ENCODE assay signal across 12 cellular contexts in the genomic region with DNA sequence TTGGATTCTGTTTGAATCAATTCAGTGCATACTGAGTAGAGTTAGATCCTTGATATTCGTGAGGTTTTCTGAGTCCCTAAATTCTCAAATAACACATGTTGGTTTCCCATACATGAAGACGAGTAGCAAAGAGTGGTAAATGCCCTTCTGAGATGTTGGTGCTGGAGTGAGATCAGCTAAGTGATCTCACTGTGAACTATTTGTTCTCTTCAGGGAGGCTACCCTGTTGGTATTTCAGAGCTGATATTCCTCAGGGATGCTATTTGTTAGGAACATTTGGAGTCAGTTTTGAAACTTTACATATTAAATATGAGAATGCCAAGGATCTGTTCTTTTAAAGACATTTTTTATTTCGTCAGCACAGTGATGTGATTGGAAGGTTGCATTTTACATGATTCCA. TPM values are rescaled to one million over a fixed set of nuclear protein-coding genes. Genes with fewer than 3 reads are reported as not detected.
DNase-seq lines count a peak whose midpoint lies in the region; ATAC-seq and TF ChIP-seq lines count a peak whose summit lies in the region.
"Had no signal": no experiment of that assay in that cellular context is flagged by ENCODE, and none has a peak within 500 bp of the region (broad histone marks: within the 10 kb centered on the region; RNA-seq: fewer than 3 reads in every experiment).

No MANE protein-coding gene starts in this region.

- TF ChIP-seq CTCF in CD4-positive, alpha-beta T cell (IDR thresholded peaks at IDR 0.05): no peak
- TF ChIP-seq CTCF in gastroesophageal sphincter (IDR thresholded peaks at IDR 0.05): no peak

- no peak overlapping the region for H3K4me3 Mint-ChIP-seq in CD4-positive, alpha-beta T cell
- no peak overlapping the region for H3K4me3 Mint-ChIP-seq in T-helper 17 cell

- TF ChIP-seq EP300 in gastroesophageal sphincter (IDR thresholded peaks at IDR 0.05): no peak

- DNase-seq in CD4-positive, alpha-beta T cell: no peak
- DNase-seq in T-helper 17 cell: no peak
- DNase-seq in sciatic nerve (ENCODE audit: low spot score): no peak
- no peak for DNase-seq in NCI-H146 treated with DMSO at 0.1 percent for 48 hours (lab: John Stamatoyannopoulos, UW; ENCODE audit: unreplicated experiment)
- no peak for DNase-seq in middle frontal gyrus (ENCODE audit: extremely low spot score, low spot score)
- DNase-seq in SKM-1 treated with dmso at 0.1 percent for 144 hours (lab: John Stamatoyannopoulos, UW; ENCODE audit: unreplicated experiment): no peak
- DNase-seq: NCI-H1417 treated with DMSO at 0.1 percent for 48 hours, NCI-H82, SW 1271 had no signal

- TF ChIP-seq POLR2A in gastroesophageal sphincter (IDR thresholded peaks at IDR 0.05): no peak

- CTCF ChIA-PET in CD4-positive, alpha-beta T cell (lab: Charles Lee): no interaction called here

- H3K27ac ChIP-seq in CD4-positive, alpha-beta T cell (ENCODE audit: low read depth, low read length): no peak overlapping the region
- peak overlapping the region; percentile 68 to 77 (median 76) for H3K27ac ChIP-seq in gastroesophageal sphincter

- intact Hi-C loops in CD4-positive, alpha-beta T cell (cut with DNase I, micrococcal nuclease): loop anchor here in 1 of 2 experiments (10.0 kb wide), 1 partner anchor 51 kb away; the partner anchor contains the start of gene SUSD6
- intact Hi-C loops in sciatic nerve (cut with DNase I): no loop called here

- no peaks in the 10 kb centered on the region for H3K27me3 ChIP-seq in CD4-positive, alpha-beta T cell (ENCODE audit: control insufficient read depth, insufficient read depth, low read length)
- H3K27me3 ChIP-seq in gastroesophageal sphincter: no peaks in the 10 kb centered on the region

- no peaks in the 10 kb centered on the region for H3K36me3 ChIP-seq in gastroesophageal sphincter

- H3K4me1 Mint-ChIP-seq in CD4-positive, alpha-beta T cell (ENCODE audit: low read depth): peaks cover 96% of the 10 kb centered on the region
- peaks cover 71% of the 10 kb centered on the region for H3K4me1 Mint-ChIP-seq in T-helper 17 cell

- no peak overlapping the region for H3K4me3 ChIP-seq in gastroesophageal sphincter

- H3K9me3 Mint-ChIP-seq in CD4-positive, alpha-beta T cell: no peaks in the 10 kb centered on the region

- WGBS in gastroesophageal sphincter (ENCODE audit: low coverage in 1 of 2), 2 donors: 30 to 39% methylated on average over 2 to 3 of the region's 3 CpGs

- no peaks in the 10 kb centered on the region for H3K9me3 ChIP-seq in CD4-positive, alpha-beta T cell (ENCODE audit: control insufficient read depth, low read length)
- H3K9me3 ChIP-seq in T-helper 17 cell (ENCODE audit: control insufficient read depth, low read length, poor library complexity, severe bottlenecking): no peaks in the 10 kb centered on the region
- no peaks in the 10 kb centered on the region for H3K9me3 ChIP-seq in gastroesophageal sphincter

- peaks cover 62% of the 10 kb centered on the region for H3K36me3 Mint-ChIP-seq in CD4-positive, alpha-beta T cell (ENCODE audit: low read depth)
- peaks cover 3% of the 10 kb centered on the region for H3K36me3 Mint-ChIP-seq in T-helper 17 cell (ENCODE audit: low read depth)

- peak overlapping the region; percentile 84 for H3K27ac Mint-ChIP-seq in CD4-positive, alpha-beta T cell
- H3K27ac Mint-ChIP-seq in T-helper 17 cell: peak overlapping the region; percentile 57

- H3K27me3 Mint-ChIP-seq in CD4-positive, alpha-beta T cell: no peaks in the 10 kb centered on the region
- no peaks in the 10 kb centered on the region for H3K27me3 Mint-ChIP-seq in T-helper 17 cell

- ATAC-seq in CD4-positive, alpha-beta T cell (ENCODE audit: poor library complexity): no peak
- ATAC-seq in T-helper 17 cell: no peak
- ATAC-seq in gastroesophageal sphincter: peak; percentile 24
- ATAC-seq in sciatic nerve: peak; percentile 13
- no peak for ATAC-seq in GM21515 (IDR thresholded peaks at IDR 0.05; ENCODE audit: unreplicated experiment)
- ATAC-seq: HepG2 had no signal

- POLR2A ChIA-PET in CD4-positive, alpha-beta T cell (lab: Charles Lee): interaction anchor here (0.9 to 1.7 kb wide), 3 partner anchors 18 to 53 kb away, joined by 3 to 4 read pairs (median 4); no protein-coding TSS in a partner anchor

- H3K4me1 ChIP-seq in gastroesophageal sphincter: peaks cover 17 to 95% (median 74%) of the 10 kb centered on the region in 3 donors

RNA-seq across cellular contexts. Expression of gene SUSD6, which starts 54.7 kb away (rescaled TPM):
- total RNA-seq in CD4-positive, alpha-beta T cell: 10 to 100 TPM; 93.7 to 95.1 TPM
- 100 to 1,000 TPM in 1 of 2 donors, 10 to 100 TPM in 1; 94.7 to 101 TPM for total RNA-seq in T-helper 17 cell
- 10 to 100 TPM; 24.4 to 40.6 (median 38.5) TPM for total RNA-seq in gastroesophageal sphincter
- total RNA-seq in sciatic nerve: 68.9 TPM

Comparison
In these comparisons a context has a peak if more than half of its experiments do, and no peak if none do; other contexts are left out.
1. ATAC-seq: peak in gastroesophageal sphincter (single experiment) and sciatic nerve (single experiment); none in CD4-positive, alpha-beta T cell (single experiment), T-helper 17 cell (single experiment) and GM21515 (single experiment).